Comparison of ENCODE assay signal across 24 cellular contexts in the genomic region with DNA sequence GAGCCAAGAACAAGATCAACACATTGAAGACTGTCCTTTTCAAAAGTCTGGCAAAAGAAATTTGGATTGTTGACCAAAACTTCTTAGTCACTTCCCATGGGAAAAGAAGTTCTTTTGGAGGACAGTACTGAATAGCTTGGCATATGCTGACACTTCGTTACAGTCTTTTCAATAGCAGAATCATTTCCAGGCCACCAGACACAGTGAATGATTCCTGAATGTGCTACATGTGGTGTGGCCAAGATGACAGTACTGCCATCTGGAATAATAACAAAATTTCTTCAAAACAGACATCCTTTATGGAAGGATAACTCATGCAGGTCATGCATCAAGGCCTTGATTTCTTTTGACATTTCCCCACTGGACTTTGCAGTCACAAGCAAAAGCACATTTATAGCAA.
"Had no signal": no experiment of that assay in that cellular context is flagged by ENCODE, and none has a peak within 500 bp of the region (broad histone marks: within the 10 kb centered on the region; RNA-seq: fewer than 3 reads in every experiment).

No MANE protein-coding gene starts in this region.

- H3K36me3 ChIP-seq: gastroesophageal sphincter, right lobe of liver, transverse colon had no signal

- H3K27ac ChIP-seq: body of pancreas, coronary artery, dorsolateral prefrontal cortex, gastroesophageal sphincter, parathyroid adenoma, right lobe of liver, skin epidermis, testis, transverse colon had no signal

- DNase-seq: activated effector memory CD4-positive, alpha-beta T cell treated with Interleukin-2 at 50 U/mL for 16 hours; activated naive CD4-positive, alpha-beta T cell treated with Interleukin-2 at 50 U/mL for 16 hours; activated T-cell treated with anti-CD3 and anti-CD28 coated beads for 4 hours; activated T-cell treated with anti-CD3 and anti-CD28 coated beads, Interleukin-2, amount 50 U/mL, for 72 hours; body of pancreas; effector memory CD4-positive, alpha-beta T cell; kidney; left colon; mammary epithelial cell; naive thymus-derived CD4-positive, alpha-beta T cell; occipital lobe; right lobe of liver; stimulated activated CD4-positive, alpha-beta T cell treated with anti-CD3 and anti-CD28 coated beads, Interleukin-12 subunit alpha, Interleukin-12 subunit beta, amount 100 ng/mL, for 4 hours; stimulated activated CD4-positive, alpha-beta T cell treated with anti-CD3 and anti-CD28 coated beads, Interleukin-4, amount 100 ng/mL, for 1 hour; stimulated activated naive CD8-positive, alpha-beta T cell treated with anti-CD3 and anti-CD28 coated beads, Interleukin-15, Interleukin-2, amounts not matched to agents 100 U/mL and 50 U/mL, for 24 hours; T-helper 2 cell; testis; transverse colon had no signal

- H3K4me3 ChIP-seq: body of pancreas, coronary artery, dorsolateral prefrontal cortex, gastroesophageal sphincter, right lobe of liver, skin epidermis, testis, transverse colon had no signal

- H3K27me3 ChIP-seq: body of pancreas, dorsolateral prefrontal cortex, gastroesophageal sphincter, right lobe of liver, testis, transverse colon had no signal

- H3K9me3 ChIP-seq: body of pancreas, gastroesophageal sphincter, right lobe of liver, testis, transverse colon had no signal

- H3K4me1 ChIP-seq: body of pancreas, gastroesophageal sphincter, parathyroid adenoma, right lobe of liver, testis, transverse colon had no signal

- ATAC-seq: activated T-cell treated with anti-CD3 and anti-CD28 coated beads, Interleukin-2, amount 50 U/mL, for 72 hours; body of pancreas; gastroesophageal sphincter; left colon; naive thymus-derived CD4-positive, alpha-beta T cell; right lobe of liver; stimulated activated naive CD8-positive, alpha-beta T cell treated with anti-CD3 and anti-CD28 coated beads, Interleukin-15, Interleukin-2, amounts not matched to agents 100 U/mL and 50 U/mL, for 24 hours; WTC11 had no signal
